28 cellular contexts compared by ENCODE assay signal in genomic region chr12:19880724-19881123, GRCh38.
"Had no signal": no experiment of that assay in that cellular context is flagged by ENCODE, and none has a peak within 500 bp of the region (broad histone marks: within the 10 kb centered on the region; RNA-seq: fewer than 3 reads in every experiment).

No MANE protein-coding gene starts in this region.

- ATAC-seq: left colon; left lung; lower lobe of right lung; naive thymus-derived CD8-positive, alpha-beta T cell; pancreas; right cardiac atrium; sciatic nerve; stimulated activated memory B cell treated with anti-CD40 and anti-IgM and Interleukin-4, amounts not matched to agents 10 μg/mL and 1 μg/mL and 100 μg/mL, for 72 hours; stimulated activated naive CD8-positive, alpha-beta T cell treated with anti-CD3 and anti-CD28 coated beads, Interleukin-15, amount 100 ng/mL, for 72 hours had no signal

- H3K36me3 ChIP-seq: left lung, lower lobe of right lung, pancreas, prostate gland, spleen, transverse colon, upper lobe of left lung, vagina had no signal

- FAIRE-seq: islet of Langerhans, kidney, pancreas had no signal

- H3K27me3 ChIP-seq: left lung, pancreas, spleen, transverse colon, upper lobe of left lung, vagina had no signal

- H3K4me1 ChIP-seq: left lung, pancreas, spleen had no signal

- DNase-seq: hypothalamus; immature natural killer cell; kidney; left colon; left lung; lower lobe of right lung; mammary epithelial cell; mesenchymal stem cell; naive thymus-derived CD8-positive, alpha-beta T cell; nucleus accumbens; pancreas; posterior cingulate gyrus; retina; right cardiac atrium; spleen; stimulated activated CD4-positive, alpha-beta T cell treated with anti-CD3 and anti-CD28 coated beads, Interleukin-4, amount 100 ng/mL, for 4 hours; stimulated activated CD8-positive, alpha-beta memory T cell treated with anti-CD3 and anti-CD28 coated beads, Interleukin-4, amount 100 ng/mL, for 48 hours; stimulated activated naive CD4-positive, alpha-beta T cell treated with Interleukin-2 at 50 U/mL for 16 hours; stimulated activated naive CD8-positive, alpha-beta T cell treated with anti-CD3 and anti-CD28 coated beads, Interleukin-15, amount 100 ng/mL, for 72 hours; substantia nigra; transverse colon; upper lobe of left lung had no signal

- H3K9me3 ChIP-seq: left lung, lower lobe of right lung, pancreas, prostate gland, spleen, transverse colon, upper lobe of left lung, vagina had no signal

- H3K4me3 ChIP-seq: left lung, lower lobe of right lung, pancreas, prostate gland, skin epidermis, spleen, transverse colon, upper lobe of left lung, vagina had no signal

- H3K27ac ChIP-seq: left lung, lower lobe of right lung, pancreas, prostate gland, skin epidermis, spleen, transverse colon, upper lobe of left lung, vagina had no signal
